8 cellular contexts compared by ENCODE assay signal in genomic region chr19:43700368-43701015, GRCh38. TPM values are rescaled to one million over a fixed set of nuclear protein-coding genes. Genes with fewer than 3 reads are reported as not detected.
A peak's percentile ranks its signal among the peaks of the same experiment; 100 is the strongest.
DNase-seq lines count a peak whose midpoint lies in the region; ATAC-seq lines count a peak whose summit lies in the region.

No MANE protein-coding gene starts in this region.

- peak overlapping the region; percentile 90 for H3K27ac Mint-ChIP-seq in activated CD8-positive, alpha-beta memory T cell treated with anti-CD3 and anti-CD28 coated beads, Interleukin-2, amount 10 ng/mL, durations not matched to agents 7 days and 5 days

- peak overlapping the region; percentile 80 for H3K4me3 Mint-ChIP-seq in activated T-cell treated with anti-CD3 and anti-CD28 coated beads, Interleukin-2, amount 50 U/mL, for 4 hours
- peak overlapping the region; percentile 73 for H3K4me3 Mint-ChIP-seq in activated CD8-positive, alpha-beta memory T cell treated with anti-CD3 and anti-CD28 coated beads, Interleukin-2, amount 10 ng/mL, durations not matched to agents 7 days and 5 days

- peaks cover 24% of the 10 kb centered on the region for H3K4me1 ChIP-seq in skeletal muscle satellite cell (ENCODE audit: control insufficient read depth, insufficient read depth, low read length)

- intact Hi-C loops in head of caudate nucleus (cut with DNase I): no loop called here

- H3K27me3 ChIP-seq in skeletal muscle satellite cell (ENCODE audit: control insufficient read depth, insufficient read depth, low read length): peaks cover 17% of the 10 kb centered on the region

- H3K9me3 Mint-ChIP-seq in activated T-cell treated with anti-CD3 and anti-CD28 coated beads, Interleukin-2, amount 50 U/mL, for 4 hours: peaks cover 3% of the 10 kb centered on the region
- no peaks in the 10 kb centered on the region for H3K9me3 Mint-ChIP-seq in activated CD8-positive, alpha-beta memory T cell treated with anti-CD3 and anti-CD28 coated beads, Interleukin-2, amount 10 ng/mL, durations not matched to agents 7 days and 5 days (ENCODE audit: low read depth)

- peaks cover 17% of the 10 kb centered on the region for H3K27me3 Mint-ChIP-seq in activated T-cell treated with anti-CD3 and anti-CD28 coated beads, Interleukin-2, amount 50 U/mL, for 4 hours (ENCODE audit: low read depth)
- peaks cover 18% of the 10 kb centered on the region for H3K27me3 Mint-ChIP-seq in activated CD8-positive, alpha-beta memory T cell treated with anti-CD3 and anti-CD28 coated beads, Interleukin-2, amount 10 ng/mL, durations not matched to agents 7 days and 5 days

- H3K36me3 Mint-ChIP-seq in activated T-cell treated with anti-CD3 and anti-CD28 coated beads, Interleukin-2, amount 50 U/mL, for 4 hours (ENCODE audit: insufficient read depth): no peaks in the 10 kb centered on the region
- H3K36me3 Mint-ChIP-seq in activated CD8-positive, alpha-beta memory T cell treated with anti-CD3 and anti-CD28 coated beads, Interleukin-2, amount 10 ng/mL, durations not matched to agents 7 days and 5 days: peaks cover 3% of the 10 kb centered on the region

- peaks cover 20% of the 10 kb centered on the region for H3K4me1 Mint-ChIP-seq in activated T-cell treated with anti-CD3 and anti-CD28 coated beads, Interleukin-2, amount 50 U/mL, for 4 hours (ENCODE audit: low read depth)
- peaks cover 22% of the 10 kb centered on the region for H3K4me1 Mint-ChIP-seq in activated CD8-positive, alpha-beta memory T cell treated with anti-CD3 and anti-CD28 coated beads, Interleukin-2, amount 10 ng/mL, durations not matched to agents 7 days and 5 days

- peak overlapping the region; percentile 76 for H3K4me2 ChIP-seq in skeletal muscle satellite cell (ENCODE audit: low read length)

- CTCF ChIA-PET in activated CD8-positive, alpha-beta memory T cell treated with anti-CD3 and anti-CD28 coated beads, Interleukin-2, amount 10 ng/mL, durations not matched to agents 7 days and 5 days (lab: Charles Lee): interaction anchor here (0.7 to 0.9 kb wide), 5 partner anchors 22 to 64 kb away, joined by 3 to 4 read pairs (median 3); partner anchors contain the start of gene PLAUR

- peaks cover 6% of the 10 kb centered on the region for H3K9me3 ChIP-seq in skeletal muscle satellite cell (replicated peaks; ENCODE audit: low read length)

- peak overlapping the region; percentile 38 for H3K4me3 ChIP-seq in skeletal muscle satellite cell (ENCODE audit: low read length)

- peak in 1 of 2 donors; percentile 23 for ATAC-seq in activated T-cell treated with anti-CD3 and anti-CD28 coated beads, Interleukin-2, amount 50 U/mL, for 4 hours
- no peak for ATAC-seq in activated CD8-positive, alpha-beta memory T cell treated with anti-CD3 and anti-CD28 coated beads, Interleukin-2, amount 10 ng/mL, durations not matched to agents 7 days and 5 days
- no peak for ATAC-seq in GM18870 (IDR thresholded peaks at IDR 0.05; ENCODE audit: unreplicated experiment)
- ATAC-seq in HG02588 (IDR thresholded peaks at IDR 0.05; ENCODE audit: unreplicated experiment): no peak
- no peak for ATAC-seq in HG03045 (IDR thresholded peaks at IDR 0.05; ENCODE audit: unreplicated experiment)

- peak overlapping the region; percentile 67 for H3K9ac ChIP-seq in skeletal muscle satellite cell (ENCODE audit: low read depth, low read length)

- DNase-seq in activated T-cell treated with anti-CD3 and anti-CD28 coated beads, Interleukin-2, amount 50 U/mL, for 4 hours: no peak
- DNase-seq in activated T-cell treated with anti-CD3 and anti-CD28 coated beads, Interleukin-2, amount 50 U/mL, for 1 hour: no peak
- no peak for DNase-seq in activated CD8-positive, alpha-beta memory T cell treated with anti-CD3 and anti-CD28 coated beads, Interleukin-2, amount 10 ng/mL, durations not matched to agents 7 days and 5 days
- DNase-seq in head of caudate nucleus: peak in 38 of 42 donors; percentile 8 to 76 (median 42)

- no peaks in the 10 kb centered on the region for H3K36me3 ChIP-seq in skeletal muscle satellite cell (ENCODE audit: insufficient read depth, low read length)

RNA-seq across cellular contexts. Expression of gene IRGC, which starts 15.4 kb away (rescaled TPM):
- not detected for total RNA-seq in activated T-cell treated with anti-CD3 and anti-CD28 coated beads, Interleukin-2, amount 50 U/mL, for 4 hours
- total RNA-seq in activated CD8-positive, alpha-beta memory T cell treated with anti-CD3 and anti-CD28 coated beads, Interleukin-2, amount 10 ng/mL, durations not matched to agents 7 days and 5 days: not detected
- total RNA-seq in skeletal muscle satellite cell (2012; rRNA removed): not detected in 2 replicates

RNA-seq across cellular contexts. Expression of gene PLAUR, which starts 30.5 kb away (rescaled TPM):
- total RNA-seq in activated T-cell treated with anti-CD3 and anti-CD28 coated beads, Interleukin-2, amount 50 U/mL, for 4 hours: 1 to 10 TPM; 3.3 to 5.2 (median 4.7) TPM
- total RNA-seq in activated CD8-positive, alpha-beta memory T cell treated with anti-CD3 and anti-CD28 coated beads, Interleukin-2, amount 10 ng/mL, durations not matched to agents 7 days and 5 days: 10 to 100 TPM; 10.3 to 10.4 TPM
- 105 and 135 TPM in 2 replicates for total RNA-seq in skeletal muscle satellite cell (2012; rRNA removed)

RNA-seq across cellular contexts. Expression of gene SMG9, which starts 54.3 kb away (rescaled TPM):
- total RNA-seq in activated T-cell treated with anti-CD3 and anti-CD28 coated beads, Interleukin-2, amount 50 U/mL, for 4 hours: 100 to 1,000 TPM; 102 to 114 (median 109) TPM
- total RNA-seq in activated CD8-positive, alpha-beta memory T cell treated with anti-CD3 and anti-CD28 coated beads, Interleukin-2, amount 10 ng/mL, durations not matched to agents 7 days and 5 days: 10 to 100 TPM; 62.3 to 74.7 TPM
- total RNA-seq in skeletal muscle satellite cell (2012; rRNA removed): 8.1 and 15.9 TPM in 2 replicates

Comparison
In these comparisons a context has a peak if more than half of its experiments do, and no peak if none do; other contexts are left out.
1. DNase-seq: peak in head of caudate nucleus (38 of 42); none in activated T-cell treated with anti-CD3 and anti-CD28 coated beads, Interleukin-2, amount 50 U/mL, for 4 hours (single experiment), activated T-cell treated with anti-CD3 and anti-CD28 coated beads, Interleukin-2, amount 50 U/mL, for 1 hour (single experiment) and activated CD8-positive, alpha-beta memory T cell treated with anti-CD3 and anti-CD28 coated beads, Interleukin-2, amount 10 ng/mL, durations not matched to agents 7 days and 5 days (single experiment).